3 cellular contexts compared by ENCODE assay signal in the genomic region with DNA sequence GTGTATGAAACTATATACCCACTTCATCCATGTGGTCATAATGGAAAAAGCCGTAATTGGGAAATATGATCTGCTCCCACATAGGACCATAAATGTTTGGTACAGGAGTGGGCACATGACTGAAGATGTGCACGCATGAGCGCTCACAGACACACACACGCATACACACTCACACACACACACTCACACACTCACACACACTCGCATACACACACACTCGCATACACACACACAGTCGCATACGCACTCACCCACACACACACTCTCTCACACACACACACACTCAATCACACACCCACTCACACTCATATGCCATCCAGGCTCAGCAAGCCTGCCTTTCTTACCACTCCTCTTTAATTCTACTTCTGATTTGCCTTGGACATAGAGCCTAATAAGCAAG.
TF ChIP-seq lines count a peak whose summit lies in the region.

No MANE protein-coding gene starts in this region.

TF ChIP-seq in GM23338, 12 proteins besides CTCF, POLR2A, EP300 and RAD21 (continued from another document and continues in another):
- TF ChIP-seq JUNB (IDR thresholded peaks at IDR 0.05; ENCODE audit: unreplicated experiment), result no peak
- TF ChIP-seq, protein P1, sequence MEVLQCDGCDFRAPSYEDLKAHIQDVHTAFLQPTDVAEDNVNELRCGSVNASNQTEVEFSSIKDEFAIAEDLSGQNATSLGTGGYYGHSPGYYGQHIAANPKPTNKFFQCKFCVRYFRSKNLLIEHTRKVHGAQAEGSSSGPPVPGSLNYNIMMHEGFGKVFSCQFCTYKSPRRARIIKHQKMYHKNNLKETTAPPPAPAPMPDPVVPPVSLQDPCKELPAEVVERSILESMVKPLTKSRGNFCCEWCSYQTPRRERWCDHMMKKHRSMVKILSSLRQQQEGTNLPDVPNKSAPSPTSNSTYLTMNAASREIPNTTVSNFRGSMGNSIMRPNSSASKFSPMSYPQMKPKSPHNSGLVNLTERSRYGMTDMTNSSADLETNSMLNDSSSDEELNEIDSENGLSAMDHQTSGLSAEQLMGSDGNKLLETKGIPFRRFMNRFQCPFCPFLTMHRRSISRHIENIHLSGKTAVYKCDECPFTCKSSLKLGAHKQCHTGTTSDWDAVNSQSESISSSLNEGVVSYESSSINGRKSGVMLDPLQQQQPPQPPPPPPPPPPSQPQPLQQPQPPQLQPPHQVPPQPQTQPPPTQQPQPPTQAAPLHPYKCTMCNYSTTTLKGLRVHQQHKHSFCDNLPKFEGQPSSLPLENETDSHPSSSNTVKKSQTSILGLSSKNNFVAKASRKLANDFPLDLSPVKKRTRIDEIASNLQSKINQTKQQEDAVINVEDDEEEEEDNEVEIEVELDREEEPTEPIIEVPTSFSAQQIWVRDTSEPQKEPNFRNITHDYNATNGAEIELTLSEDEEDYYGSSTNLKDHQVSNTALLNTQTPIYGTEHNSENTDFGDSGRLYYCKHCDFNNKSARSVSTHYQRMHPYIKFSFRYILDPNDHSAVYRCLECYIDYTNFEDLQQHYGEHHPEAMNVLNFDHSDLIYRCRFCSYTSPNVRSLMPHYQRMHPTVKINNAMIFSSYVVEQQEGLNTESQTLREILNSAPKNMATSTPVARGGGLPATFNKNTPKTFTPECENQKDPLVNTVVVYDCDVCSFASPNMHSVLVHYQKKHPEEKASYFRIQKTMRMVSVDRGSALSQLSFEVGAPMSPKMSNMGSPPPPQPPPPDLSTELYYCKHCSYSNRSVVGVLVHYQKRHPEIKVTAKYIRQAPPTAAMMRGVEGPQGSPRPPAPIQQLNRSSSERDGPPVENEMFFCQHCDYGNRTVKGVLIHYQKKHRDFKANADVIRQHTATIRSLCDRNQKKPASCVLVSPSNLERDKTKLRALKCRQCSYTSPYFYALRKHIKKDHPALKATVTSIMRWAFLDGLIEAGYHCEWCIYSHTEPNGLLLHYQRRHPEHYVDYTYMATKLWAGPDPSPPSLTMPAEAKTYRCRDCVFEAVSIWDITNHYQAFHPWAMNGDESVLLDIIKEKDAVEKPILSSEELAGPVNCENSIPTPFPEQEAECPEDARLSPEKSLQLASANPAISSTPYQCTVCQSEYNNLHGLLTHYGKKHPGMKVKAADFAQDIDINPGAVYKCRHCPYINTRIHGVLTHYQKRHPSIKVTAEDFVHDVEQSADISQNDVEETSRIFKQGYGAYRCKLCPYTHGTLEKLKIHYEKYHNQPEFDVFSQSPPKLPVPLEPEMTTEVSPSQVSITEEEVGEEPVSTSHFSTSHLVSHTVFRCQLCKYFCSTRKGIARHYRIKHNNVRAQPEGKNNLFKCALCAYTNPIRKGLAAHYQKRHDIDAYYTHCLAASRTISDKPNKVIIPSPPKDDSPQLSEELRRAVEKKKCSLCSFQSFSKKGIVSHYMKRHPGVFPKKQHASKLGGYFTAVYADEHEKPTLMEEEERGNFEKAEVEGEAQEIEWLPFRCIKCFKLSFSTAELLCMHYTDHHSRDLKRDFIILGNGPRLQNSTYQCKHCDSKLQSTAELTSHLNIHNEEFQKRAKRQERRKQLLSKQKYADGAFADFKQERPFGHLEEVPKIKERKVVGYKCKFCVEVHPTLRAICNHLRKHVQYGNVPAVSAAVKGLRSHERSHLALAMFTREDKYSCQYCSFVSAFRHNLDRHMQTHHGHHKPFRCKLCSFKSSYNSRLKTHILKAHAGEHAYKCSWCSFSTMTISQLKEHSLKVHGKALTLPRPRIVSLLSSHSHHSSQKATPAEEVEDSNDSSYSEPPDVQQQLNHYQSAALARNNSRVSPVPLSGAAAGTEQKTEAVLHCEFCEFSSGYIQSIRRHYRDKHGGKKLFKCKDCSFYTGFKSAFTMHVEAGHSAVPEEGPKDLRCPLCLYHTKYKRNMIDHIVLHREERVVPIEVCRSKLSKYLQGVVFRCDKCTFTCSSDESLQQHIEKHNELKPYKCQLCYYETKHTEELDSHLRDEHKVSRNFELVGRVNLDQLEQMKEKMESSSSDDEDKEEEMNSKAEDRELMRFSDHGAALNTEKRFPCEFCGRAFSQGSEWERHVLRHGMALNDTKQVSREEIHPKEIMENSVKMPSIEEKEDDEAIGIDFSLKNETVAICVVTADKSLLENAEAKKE (CRISPR knock-in tag; IDR thresholded peaks at IDR 0.05), result no peak

TF ChIP-seq in GM12878, 131 proteins besides CTCF, POLR2A, EP300 and RAD21 (continued from another document):
- TF ChIP-seq BHLHE40 (IDR thresholded peaks at IDR 0.05; ENCODE audit: borderline replicate concordance in 1 of 2, low read depth in 2 of 2, low read length in 1 of 2) (0 out of 4 replicates have a peak, but pooled peaks of 1 of the 2 experiments have one; percentile 8), PAX5 (IDR thresholded peaks at IDR 0.05; ENCODE audit: borderline replicate concordance, low read depth, low read length) (peak; percentile 77; the same call in 1 of the 2 replicates)
- TF ChIP-seq, protein P2, sequence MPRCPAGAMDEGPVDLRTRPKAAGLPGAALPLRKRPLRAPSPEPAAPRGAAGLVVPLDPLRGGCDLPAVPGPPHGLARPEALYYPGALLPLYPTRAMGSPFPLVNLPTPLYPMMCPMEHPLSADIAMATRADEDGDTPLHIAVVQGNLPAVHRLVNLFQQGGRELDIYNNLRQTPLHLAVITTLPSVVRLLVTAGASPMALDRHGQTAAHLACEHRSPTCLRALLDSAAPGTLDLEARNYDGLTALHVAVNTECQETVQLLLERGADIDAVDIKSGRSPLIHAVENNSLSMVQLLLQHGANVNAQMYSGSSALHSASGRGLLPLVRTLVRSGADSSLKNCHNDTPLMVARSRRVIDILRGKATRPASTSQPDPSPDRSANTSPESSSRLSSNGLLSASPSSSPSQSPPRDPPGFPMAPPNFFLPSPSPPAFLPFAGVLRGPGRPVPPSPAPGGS (IDR thresholded peaks at IDR 0.05; ENCODE audit: borderline replicate concordance, insufficient read depth, low read depth, low read length, poor library complexity, severe bottlenecking), result peak; percentile 86

TF ChIP-seq in SK-N-SH treated with all-trans-retinoic acid at 6 μM for 48 hours, 23 proteins besides CTCF, POLR2A, EP300 and RAD21 (continued from another document):
- TF ChIP-seq BACH2 (CRISPR knock-in tag; IDR thresholded peaks at IDR 0.05; ENCODE audit: borderline replicate concordance), result no peak
